ENCODE assay signal across 14 cellular contexts in genomic region chr3:23017800-23018199, GRCh38.
DNase-seq lines count a peak whose midpoint lies in the region; ATAC-seq, FAIRE-seq and TF ChIP-seq lines count a peak whose summit lies in the region.
"Had no signal": no experiment of that assay in that cellular context is flagged by ENCODE, and none has a peak within 500 bp of the region (broad histone marks: within the 10 kb centered on the region; RNA-seq: fewer than 3 reads in every experiment).

No MANE protein-coding gene starts in this region.

- intact Hi-C loops in left ventricle myocardium superior (cut with micrococcal nuclease) (no loop called here), left ventricle myocardium inferior (cut with micrococcal nuclease) (no loop called here)

- DNase-seq in left ventricle myocardium superior (no peak), left ventricle myocardium inferior (no peak), adipocyte (ENCODE audit: low read depth) (peak; percentile 29), fibroblast of villous mesenchyme (ENCODE audit: low read depth) (peak; percentile 39), urothelium cell line (ENCODE audit: low spot score) (peak; percentile 59), GM13976 (ENCODE audit: low spot score) (no peak)
- no peak for DNase-seq in activated T-cell treated with anti-CD3 and anti-CD28 coated beads, Interleukin-2, amount 50 U/mL, for 72 hours
- DNase-seq in activated CD4-positive, alpha-beta T cell treated with anti-CD3 and anti-CD28 coated beads, Interleukin-2, amount 50 U/mL, for 1 hour, result no peak
- DNase-seq: activated naive CD4-positive, alpha-beta T cell treated with anti-CD3 and anti-CD28 coated beads for 36 hours; Caco-2; posterior cingulate gyrus; stimulated activated CD4-positive, alpha-beta T cell treated with anti-CD3 and anti-CD28 coated beads, Interleukin-15, amount 100 ng/mL, for 24 hours had no signal

- H3K4me3 ChIP-seq in left ventricle myocardium inferior (no peak overlapping the region), adipocyte (ENCODE audit: low read length) (no peak overlapping the region), fibroblast of villous mesenchyme (ENCODE audit: low read depth, low read length) (no peak overlapping the region)
- H3K4me3 ChIP-seq: SJSA1 had no signal

- no peaks in the 10 kb centered on the region for H3K4me1 Mint-ChIP-seq in activated T-cell treated with anti-CD3 and anti-CD28 coated beads, Interleukin-2, amount 50 U/mL, for 72 hours (ENCODE audit: low read depth)

- no peak for FAIRE-seq in urothelium cell line (lab: Jason Lieb, UNC)
- FAIRE-seq: colon had no signal

- H3K9me3 ChIP-seq in left ventricle myocardium inferior (replicated peaks) (peaks cover 7% of the 10 kb centered on the region), adipocyte (ENCODE audit: control insufficient read depth, low read length) (no peaks in the 10 kb centered on the region)
- H3K9me3 ChIP-seq: Caco-2, SJSA1 had no signal

- peaks cover 0 to 2% of the 10 kb centered on the region in 2 donors for H3K36me3 Mint-ChIP-seq in activated T-cell treated with anti-CD3 and anti-CD28 coated beads, Interleukin-2, amount 50 U/mL, for 72 hours (ENCODE audit: insufficient read depth in 2 of 2)

- ATAC-seq in left ventricle myocardium superior, result peak; percentile 43
- no peak for ATAC-seq in activated T-cell treated with anti-CD3 and anti-CD28 coated beads, Interleukin-2, amount 50 U/mL, for 72 hours (replicated peaks in 1 of 2)

- in situ Hi-C loops in GM13976 (cut with MboI; ENCODE audit: low sequenced_read_pairs, unreplicated experiment), result no loop called here

- H3K4me3 Mint-ChIP-seq in activated T-cell treated with anti-CD3 and anti-CD28 coated beads, Interleukin-2, amount 50 U/mL, for 72 hours, result no peak overlapping the region
- H3K4me3 Mint-ChIP-seq: activated naive CD4-positive, alpha-beta T cell treated with anti-CD3 and anti-CD28 coated beads for 36 hours had no signal

- H3K36me3 ChIP-seq in left ventricle myocardium inferior (no peaks in the 10 kb centered on the region), adipocyte (ENCODE audit: control insufficient read depth, insufficient read depth, low read length, severe bottlenecking) (no peaks in the 10 kb centered on the region)
- H3K36me3 ChIP-seq: SJSA1 had no signal

- H3K4me1 ChIP-seq in left ventricle myocardium inferior, result no peaks in the 10 kb centered on the region
- peaks cover 42% of the 10 kb centered on the region for H3K4me1 ChIP-seq in adipocyte (ENCODE audit: control insufficient read depth, insufficient read depth, low read length)

- H3K27ac ChIP-seq in left ventricle myocardium inferior (replicated peaks), result no peak overlapping the region
- H3K27ac ChIP-seq: SJSA1 had no signal

- TF ChIP-seq CTCF in left ventricle myocardium inferior (IDR thresholded peaks at IDR 0.05; ENCODE audit: borderline replicate concordance) (no peak), fibroblast of villous mesenchyme (IDR thresholded peaks at IDR 0.05; ENCODE audit: insufficient read depth, low read depth, low read length) (no peak), GM13976 (IDR thresholded peaks at IDR 0.05; ENCODE audit: borderline replicate concordance, control extremely low read depth, extremely low read depth, insufficient read depth, missing control alignments) (no peak)

- peaks cover 5 to 9% of the 10 kb centered on the region in 2 donors for H3K9me3 Mint-ChIP-seq in activated T-cell treated with anti-CD3 and anti-CD28 coated beads, Interleukin-2, amount 50 U/mL, for 72 hours

- no peak overlapping the region for H3K27ac Mint-ChIP-seq in activated T-cell treated with anti-CD3 and anti-CD28 coated beads, Interleukin-2, amount 50 U/mL, for 72 hours
- H3K27ac Mint-ChIP-seq: activated naive CD4-positive, alpha-beta T cell treated with anti-CD3 and anti-CD28 coated beads for 36 hours had no signal

- H3K27me3 Mint-ChIP-seq in activated T-cell treated with anti-CD3 and anti-CD28 coated beads, Interleukin-2, amount 50 U/mL, for 72 hours (ENCODE audit: low read depth), result no peaks in the 10 kb centered on the region

- H3K9ac ChIP-seq in adipocyte (ENCODE audit: low read length), result peak overlapping the region; percentile 70

- H3K27me3 ChIP-seq in left ventricle myocardium inferior (ENCODE audit: low read depth), result no peaks in the 10 kb centered on the region
- no peaks in the 10 kb centered on the region for H3K27me3 ChIP-seq in adipocyte (replicated peaks; ENCODE audit: control insufficient read depth, insufficient read depth, low read length)
- H3K27me3 ChIP-seq: SJSA1 had no signal

Comparison
In these comparisons a context has a peak if more than half of its experiments do, and no peak if none do; other contexts are left out.
1. DNase-seq: peak in adipocyte (single experiment), fibroblast of villous mesenchyme (single experiment) and urothelium cell line (single experiment); none in left ventricle myocardium superior (single experiment), left ventricle myocardium inferior (single experiment), activated T-cell treated with anti-CD3 and anti-CD28 coated beads, Interleukin-2, amount 50 U/mL, for 72 hours (0 of 2), activated CD4-positive, alpha-beta T cell treated with anti-CD3 and anti-CD28 coated beads, Interleukin-2, amount 50 U/mL, for 1 hour (single experiment) and GM13976 (single experiment).